1 cellular context compared by ENCODE assay signal in the genomic region with DNA sequence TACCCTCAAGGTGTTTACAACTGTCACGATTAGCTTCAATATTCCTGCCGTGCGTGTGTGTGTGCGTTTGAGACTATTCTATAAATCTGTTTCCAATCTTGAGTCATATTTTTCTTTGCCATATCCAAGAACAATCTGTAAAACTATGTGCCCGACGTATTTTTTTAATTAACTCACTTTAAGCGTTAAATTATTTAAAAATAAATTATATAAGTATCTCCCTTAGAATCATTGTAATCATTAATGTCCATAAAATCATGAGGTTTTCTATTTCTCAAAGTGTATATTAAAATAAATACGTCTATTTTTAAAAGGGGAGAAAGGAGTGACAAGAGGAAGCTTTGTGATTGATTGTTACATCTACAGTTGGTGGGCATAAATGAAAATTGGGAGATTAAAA.
TF ChIP-seq lines count a peak whose summit lies in the region.

No MANE protein-coding gene starts in this region.

TF ChIP-seq in IMR-90, 13 proteins besides CTCF, POLR2A, EP300 and RAD21 (continued from another document):
- TF ChIP-seq MXI1 (IDR thresholded peaks at IDR 0.05; ENCODE audit: borderline replicate concordance, low read depth, low read length) (no peak), MAZ (IDR thresholded peaks at IDR 0.05; ENCODE audit: borderline replicate concordance, low read depth, low read length) (no peak), CHD1 (IDR thresholded peaks at IDR 0.05; ENCODE audit: low read depth, low read length) (no peak), CEBPB (IDR thresholded peaks at IDR 0.05; ENCODE audit: low read depth, low read length) (no peak), MAFK (IDR thresholded peaks at IDR 0.05; ENCODE audit: low read depth, low read length) (no peak), BHLHE40 (IDR thresholded peaks at IDR 0.05; ENCODE audit: low read depth, low read length) (no peak), FOS (IDR thresholded peaks at IDR 0.05; ENCODE audit: low read depth, low read length) (no peak), RFX5 (IDR thresholded peaks at IDR 0.05; ENCODE audit: low read depth, low read length) (no peak)
- TF ChIP-seq, protein P1, sequence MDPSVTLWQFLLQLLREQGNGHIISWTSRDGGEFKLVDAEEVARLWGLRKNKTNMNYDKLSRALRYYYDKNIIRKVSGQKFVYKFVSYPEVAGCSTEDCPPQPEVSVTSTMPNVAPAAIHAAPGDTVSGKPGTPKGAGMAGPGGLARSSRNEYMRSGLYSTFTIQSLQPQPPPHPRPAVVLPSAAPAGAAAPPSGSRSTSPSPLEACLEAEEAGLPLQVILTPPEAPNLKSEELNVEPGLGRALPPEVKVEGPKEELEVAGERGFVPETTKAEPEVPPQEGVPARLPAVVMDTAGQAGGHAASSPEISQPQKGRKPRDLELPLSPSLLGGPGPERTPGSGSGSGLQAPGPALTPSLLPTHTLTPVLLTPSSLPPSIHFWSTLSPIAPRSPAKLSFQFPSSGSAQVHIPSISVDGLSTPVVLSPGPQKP (IDR thresholded peaks at IDR 0.05; ENCODE audit: borderline replicate concordance, low read depth, low read length) = no peak
